ENCODE assay signal across 10 cellular contexts in the genomic region with DNA sequence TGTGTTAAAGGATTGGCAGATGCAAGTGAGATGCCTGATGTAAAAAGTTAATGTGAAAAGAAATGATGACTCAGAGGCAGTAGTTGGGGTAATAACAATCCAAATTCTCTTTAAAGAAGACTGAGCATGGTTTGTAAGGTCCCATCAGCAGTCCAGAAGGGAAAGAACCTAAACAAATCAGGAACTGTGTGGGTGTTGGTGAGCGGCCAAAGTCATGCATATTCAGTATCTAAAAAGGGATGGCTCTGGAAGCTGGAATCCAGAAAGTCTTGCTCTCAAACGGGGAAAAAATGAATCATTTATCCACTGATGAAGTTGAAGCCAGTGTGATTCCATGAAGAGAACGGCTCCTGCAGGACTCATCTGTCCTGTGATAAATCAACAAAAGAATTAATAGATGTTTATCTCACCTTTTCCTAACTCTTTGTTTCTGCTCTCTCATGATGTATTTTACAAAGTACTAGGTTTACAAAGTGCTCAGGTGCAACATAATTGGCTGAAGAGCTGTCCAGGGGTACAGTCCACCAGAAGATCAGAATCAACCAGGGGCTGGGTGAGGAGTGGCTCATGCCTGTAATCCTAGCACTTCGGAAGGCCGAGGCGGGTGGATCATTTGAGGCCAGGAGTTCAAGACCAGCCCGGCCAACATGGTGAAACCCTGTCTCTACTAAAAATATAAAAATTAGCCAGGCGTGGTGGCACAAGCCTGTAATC. TPM values are rescaled to one million over a fixed set of nuclear protein-coding genes. Genes with fewer than 3 reads are reported as not detected.
DNase-seq lines count a peak whose midpoint lies in the region; ATAC-seq lines count a peak whose summit lies in the region.
"Had no signal": no experiment of that assay in that cellular context is flagged by ENCODE, and none has a peak within 500 bp of the region (broad histone marks: within the 10 kb centered on the region; RNA-seq: fewer than 3 reads in every experiment).

No MANE protein-coding gene starts in this region.

- H3K9me3 Mint-ChIP-seq in CD8-positive, alpha-beta memory T cell = no peaks in the 10 kb centered on the region

- no peak overlapping the region for H3K27ac ChIP-seq in CD8-positive, alpha-beta memory T cell (ENCODE audit: low read depth, low read length)
- H3K27ac ChIP-seq: parathyroid adenoma had no signal

- H3K4me3 Mint-ChIP-seq in CD8-positive, alpha-beta memory T cell = peak overlapping the region in 4 of 7 donors; percentile 38 to 82 (median 66)

- H3K4me1 Mint-ChIP-seq in CD8-positive, alpha-beta memory T cell = peaks cover 76 to 93% (median 92%) of the 10 kb centered on the region in 3 donors

- no peak for DNase-seq in CD8-positive, alpha-beta memory T cell
- DNase-seq in RPMI7951 (ENCODE audit: low read depth) (peak; percentile 63), pons (ENCODE audit: low spot score) (peak; percentile 98), ureter (ENCODE audit: low spot score) (no peak)
- DNase-seq: NCI-H1105 treated with DMSO at 0.1 percent for 48 hours had no signal

- peak overlapping the region; percentile 20 to 93 (median 86) for H3K27ac Mint-ChIP-seq in CD8-positive, alpha-beta memory T cell

- peaks cover 48% of the 10 kb centered on the region for H3K36me3 ChIP-seq in CD8-positive, alpha-beta memory T cell (ENCODE audit: insufficient read depth, low read length)

- CTCF ChIA-PET in CD8-positive, alpha-beta memory T cell (lab: Charles Lee) = no interaction called here

- POLR2A ChIA-PET in CD8-positive, alpha-beta memory T cell (lab: Charles Lee) = no interaction called here

- no peak overlapping the region for H3K4me3 ChIP-seq in CD8-positive, alpha-beta memory T cell (ENCODE audit: low read length)

- H3K4me1 ChIP-seq in CD8-positive, alpha-beta memory T cell (ENCODE audit: insufficient read depth, low read length) = peaks cover 75% of the 10 kb centered on the region
- H3K4me1 ChIP-seq: parathyroid adenoma had no signal

- H3K27me3 Mint-ChIP-seq in CD8-positive, alpha-beta memory T cell = peaks cover 0 to 1% of the 10 kb centered on the region in 2 donors

- ATAC-seq in esophagus mucosa = peak; percentile 33
- no peak for ATAC-seq in GM21381 (IDR thresholded peaks at IDR 0.05; ENCODE audit: unreplicated experiment)
- no peak for ATAC-seq in GM21723 (IDR thresholded peaks at IDR 0.05; ENCODE audit: unreplicated experiment)
- ATAC-seq in GM21390 (IDR thresholded peaks at IDR 0.05; ENCODE audit: unreplicated experiment) = no peak

- H3K27me3 ChIP-seq in CD8-positive, alpha-beta memory T cell (ENCODE audit: insufficient read depth, low read length, poor library complexity, severe bottlenecking) = no peaks in the 10 kb centered on the region

- peaks cover 5 to 82% (median 16%) of the 10 kb centered on the region in 3 donors for H3K36me3 Mint-ChIP-seq in CD8-positive, alpha-beta memory T cell

- no peaks in the 10 kb centered on the region for H3K9me3 ChIP-seq in CD8-positive, alpha-beta memory T cell (ENCODE audit: low read length)

RNA-seq across cellular contexts. Expression of a gene that starts 21.1 kb away (rescaled TPM):
- 10 to 100 TPM; 44.5 to 46.9 TPM for total RNA-seq in CD8-positive, alpha-beta memory T cell
- 220 TPM for polyA plus RNA-seq in CD8-positive, alpha-beta memory T cell
- total RNA-seq in RPMI7951 (2014; rRNA removed; shearing (Covaris generic)) = 0.60 and 1.3 TPM in 2 replicates
- total RNA-seq in esophagus mucosa = 14.3 TPM
- total RNA-seq in ureter = 134 TPM

Comparison
In these comparisons a context has a peak if more than half of its experiments do, and no peak if none do; other contexts are left out.
1. DNase-seq: peak in RPMI7951 (single experiment) and pons (single experiment); none in CD8-positive, alpha-beta memory T cell (0 of 5) and ureter (single experiment).